18 cellular contexts compared by ENCODE assay signal in genomic region chr6:36115412-36115811, GRCh38. TPM values are rescaled to one million over a fixed set of nuclear protein-coding genes. Genes with fewer than 3 reads are reported as not detected.
A peak's percentile ranks its signal among the peaks of the same experiment; 100 is the strongest.
DNase-seq lines count a peak whose midpoint lies in the region; ATAC-seq and TF ChIP-seq lines count a peak whose summit lies in the region.
"Had no signal": no experiment of that assay in that cellular context is flagged by ENCODE, and none has a peak within 500 bp of the region (broad histone marks: within the 10 kb centered on the region; RNA-seq: fewer than 3 reads in every experiment).

No MANE protein-coding gene starts in this region.

- no peaks in the 10 kb centered on the region for H3K27me3 Mint-ChIP-seq in IgD-negative memory B cell
- H3K27me3 Mint-ChIP-seq in activated T-helper 17 cell treated with anti-CD3 and anti-CD28 coated beads, Interleukin-2, amount 50 U/mL, for 72 hours = no peaks in the 10 kb centered on the region

- no peaks in the 10 kb centered on the region for H3K9me3 ChIP-seq in neutrophil
- H3K9me3 ChIP-seq in SJCRH30 (replicated peaks) = no peaks in the 10 kb centered on the region
- H3K9me3 ChIP-seq: prostate gland had no signal

- ATAC-seq in activated T-helper 17 cell treated with anti-CD3 and anti-CD28 coated beads, Interleukin-2, amount 50 U/mL, for 72 hours (replicated peaks) = no peak
- ATAC-seq in GM19328 (IDR thresholded peaks at IDR 0.05; ENCODE audit: unreplicated experiment) = no peak
- ATAC-seq in left ventricle myocardium superior = no peak
- ATAC-seq: activated CD4-positive, CD25-positive, alpha-beta regulatory T cell treated with anti-CD3 and anti-CD28 coated beads, Interleukin-2, amount 50 U/mL, for 24 hours had no signal

- H3K4me1 Mint-ChIP-seq in IgD-negative memory B cell = peaks cover 62 to 82% (median 62%) of the 10 kb centered on the region in 3 donors
- H3K4me1 Mint-ChIP-seq in activated T-helper 17 cell treated with anti-CD3 and anti-CD28 coated beads, Interleukin-2, amount 50 U/mL, for 72 hours = peaks cover 44% of the 10 kb centered on the region

- H3K4me1 ChIP-seq in neutrophil (ENCODE audit: control insufficient read depth in 1 of 2, insufficient read depth in 1 of 2, low read depth in 1 of 2, low read length in 1 of 2) = peaks cover 71 to 75% of the 10 kb centered on the region in 2 experiments
- no peaks in the 10 kb centered on the region for H3K4me1 ChIP-seq in SJCRH30
- H3K4me1 ChIP-seq: prostate gland had no signal

- no peaks in the 10 kb centered on the region for H3K27me3 ChIP-seq in neutrophil
- H3K27me3 ChIP-seq in SJCRH30 = no peaks in the 10 kb centered on the region

- intact Hi-C loops in left ventricle myocardium superior (cut with micrococcal nuclease) = no loop called here

- H3K36me3 Mint-ChIP-seq in IgD-negative memory B cell = peaks cover 7% of the 10 kb centered on the region
- H3K36me3 Mint-ChIP-seq in activated T-helper 17 cell treated with anti-CD3 and anti-CD28 coated beads, Interleukin-2, amount 50 U/mL, for 72 hours (ENCODE audit: low read depth) = peaks cover 19% of the 10 kb centered on the region

- peak overlapping the region in 1 of 2 experiments; percentile 60 for H3K4me3 ChIP-seq in neutrophil (ENCODE audit: low read depth in 1 of 2, low read length in 1 of 2)
- H3K4me3 ChIP-seq in SJCRH30 = no peak overlapping the region
- H3K4me3 ChIP-seq: prostate gland, smooth muscle cell had no signal

- H3K36me3 ChIP-seq in neutrophil = peaks cover 60% of the 10 kb centered on the region
- no peaks in the 10 kb centered on the region; the same call in 1 of the 2 replicates for H3K36me3 ChIP-seq in SJCRH30
- H3K36me3 ChIP-seq: prostate gland had no signal

- H3K9me3 Mint-ChIP-seq in IgD-negative memory B cell = no peaks in the 10 kb centered on the region
- H3K9me3 Mint-ChIP-seq in activated T-helper 17 cell treated with anti-CD3 and anti-CD28 coated beads, Interleukin-2, amount 50 U/mL, for 72 hours = no peaks in the 10 kb centered on the region
- H3K9me3 Mint-ChIP-seq: HFFc6, nephron progenitor cell had no signal

- DNase-seq in NK-92 treated with Interleukin-12 subunit alpha and Interleukin-12 subunit beta, amount 100 ng/mL, for 24 hours (lab: John Stamatoyannopoulos, UW) = peak; percentile 34
- no peak for DNase-seq in NK-92 (lab: John Stamatoyannopoulos, UW; ENCODE audit: unreplicated experiment)
- DNase-seq in SJCRH30 = no peak
- DNase-seq in left ventricle myocardium superior = no peak
- DNase-seq: C1 segment of cervical spinal cord, head of caudate nucleus, HFFc6, NCI-H1436 treated with DMSO at 0.1 percent for 48 hours, nephron progenitor cell, trophoblast cell had no signal

- TF ChIP-seq CTCF in neutrophil (IDR thresholded peaks at IDR 0.05) = no peak

- H3K27ac Mint-ChIP-seq in IgD-negative memory B cell = peak overlapping the region; percentile 39 to 75 (median 73)
- peak overlapping the region; percentile 57 for H3K27ac Mint-ChIP-seq in activated T-helper 17 cell treated with anti-CD3 and anti-CD28 coated beads, Interleukin-2, amount 50 U/mL, for 72 hours
- H3K27ac Mint-ChIP-seq: HFFc6 had no signal

- H3K4me3 Mint-ChIP-seq in IgD-negative memory B cell = peak overlapping the region in 3 of 4 donors; percentile 77 to 95 (median 78)
- peak overlapping the region; percentile 37 for H3K4me3 Mint-ChIP-seq in activated T-helper 17 cell treated with anti-CD3 and anti-CD28 coated beads, Interleukin-2, amount 50 U/mL, for 72 hours
- H3K4me3 Mint-ChIP-seq: HFFc6, nephron progenitor cell had no signal

- H3K27ac ChIP-seq in neutrophil = peak overlapping the region; percentile 96
- H3K27ac ChIP-seq in SJCRH30 = no peak overlapping the region
- H3K27ac ChIP-seq: 22Rv1, prostate gland had no signal

RNA-seq across cellular contexts. Expression of gene MAPK13, which starts 14.9 kb away (rescaled TPM):
- polyA plus RNA-seq in IgD-negative memory B cell = 47.1 TPM
- 10 to 100 TPM; 53.6 to 58.7 TPM for total RNA-seq in activated T-helper 17 cell treated with anti-CD3 and anti-CD28 coated beads, Interleukin-2, amount 50 U/mL, for 72 hours
- 0.08 and 0.23 TPM in 2 replicates for total RNA-seq in SJCRH30 (2014; rRNA removed; shearing (Covaris generic))
- 0.87 TPM for total RNA-seq in left ventricle myocardium superior

Comparison
In these comparisons a context has a peak if more than half of its experiments do, and no peak if none do; other contexts are left out.
1. RNA of gene MAPK13, which starts 14.9 kb away (total RNA-seq): 53.6 to 58.7 TPM in activated T-helper 17 cell treated with anti-CD3 and anti-CD28 coated beads, Interleukin-2, amount 50 U/mL, for 72 hours; 0.87 TPM in left ventricle myocardium superior (single experiment) and 0.08 to 0.23 TPM in SJCRH30; every median in the first group is over 10 times any median in the second.